ENCODE assay signal across 9 cellular contexts in genomic region chr1:24392604-24392946, GRCh38. TPM values are rescaled to one million over a fixed set of nuclear protein-coding genes. Genes with fewer than 3 reads are reported as not detected.
DNase-seq lines count a peak whose midpoint lies in the region; ATAC-seq, FAIRE-seq and TF ChIP-seq lines count a peak whose summit lies in the region.
"Had no signal": no experiment of that assay in that cellular context is flagged by ENCODE, and none has a peak within 500 bp of the region (broad histone marks: within the 10 kb centered on the region; RNA-seq: fewer than 3 reads in every experiment).

No MANE protein-coding gene starts in this region.

- peak overlapping the region; percentile 90 for H3K27ac Mint-ChIP-seq in activated CD4-positive, alpha-beta memory T cell treated with anti-CD3 and anti-CD28 coated beads, Interleukin-2, amount 10 ng/mL, durations not matched to agents 7 days and 5 days
- H3K27ac Mint-ChIP-seq in immature natural killer cell: peak overlapping the region in 1 of 6 donors; percentile 91

- no peak for TF ChIP-seq CTCF in HepG2 (CRISPR knock-in tag; IDR thresholded peaks at IDR 0.05)
- no peak for TF ChIP-seq CTCF in right lobe of liver (IDR thresholded peaks at IDR 0.05)

- TF ChIP-seq EP300 in HepG2 (IDR thresholded peaks at IDR 0.05; ENCODE audit: low read depth in 2 of 2, low read length in 2 of 2) (no peak), HepG2 (CRISPR knock-in tag; IDR thresholded peaks at IDR 0.05; ENCODE audit: borderline replicate concordance) (no peak)

- peaks cover 25% of the 10 kb centered on the region for H3K4me1 Mint-ChIP-seq in activated CD4-positive, alpha-beta memory T cell treated with anti-CD3 and anti-CD28 coated beads, Interleukin-2, amount 10 ng/mL, durations not matched to agents 7 days and 5 days
- H3K4me1 Mint-ChIP-seq in immature natural killer cell: peaks cover 7% of the 10 kb centered on the region in 2 donors

- peaks cover 14% of the 10 kb centered on the region for H3K36me3 Mint-ChIP-seq in activated CD4-positive, alpha-beta memory T cell treated with anti-CD3 and anti-CD28 coated beads, Interleukin-2, amount 10 ng/mL, durations not matched to agents 7 days and 5 days (ENCODE audit: low read depth)
- H3K36me3 Mint-ChIP-seq in immature natural killer cell: no peaks in the 10 kb centered on the region

- no peaks in the 10 kb centered on the region for H3K27me3 Mint-ChIP-seq in activated CD4-positive, alpha-beta memory T cell treated with anti-CD3 and anti-CD28 coated beads, Interleukin-2, amount 10 ng/mL, durations not matched to agents 7 days and 5 days
- H3K27me3 Mint-ChIP-seq in immature natural killer cell (ENCODE audit: low read depth in 3 of 3): peaks cover 2 to 3% (median 3%) of the 10 kb centered on the region in 3 donors

- H3K27ac ChIP-seq in HepG2 (ENCODE audit: extremely low read length, insufficient read depth, low read length): no peak overlapping the region
- no peak overlapping the region for H3K27ac ChIP-seq in right lobe of liver
- H3K27ac ChIP-seq in muscle layer of colon (ENCODE audit: low read depth, low read length): peak overlapping the region; percentile 17

- CTCF ChIA-PET in HepG2 (lab: Yijun Ruan, JAX; ENCODE audit: low intra/inter-chr PET ratio, low total read pairs): interaction anchor here (1.8 to 5.2 kb wide), 3 partner anchors 193 to 243 kb away, joined by 5 to 151 read pairs (median 27); no protein-coding TSS in a partner anchor
- CTCF ChIA-PET in activated CD4-positive, alpha-beta memory T cell treated with anti-CD3 and anti-CD28 coated beads, Interleukin-2, amount 10 ng/mL, durations not matched to agents 7 days and 5 days (lab: Charles Lee): interaction anchor here (0.5 to 8.1 kb wide), 35 partner anchors 9 to 443 kb away, joined by 3 to 441 read pairs (median 8); partner anchors contain the start of genes GRHL3, IFNLR1, MYOM3 and NIPAL3

- no peak for FAIRE-seq in HepG2 (lab: Jason Lieb, UNC)

- no peak overlapping the region for H2AFZ ChIP-seq in HepG2 (ENCODE audit: low read length)

- no peaks in the 10 kb centered on the region for H4K20me1 ChIP-seq in HepG2 (ENCODE audit: insufficient read depth, low read length)

- H3K4me3 Mint-ChIP-seq in activated CD4-positive, alpha-beta memory T cell treated with anti-CD3 and anti-CD28 coated beads, Interleukin-2, amount 10 ng/mL, durations not matched to agents 7 days and 5 days: peak overlapping the region; percentile 77
- peak overlapping the region in 1 of 5 donors; percentile 87 for H3K4me3 Mint-ChIP-seq in immature natural killer cell

- POLR2A ChIA-PET in HepG2 (lab: Yijun Ruan, JAX): no interaction called here
- POLR2A ChIA-PET in activated CD4-positive, alpha-beta memory T cell treated with anti-CD3 and anti-CD28 coated beads, Interleukin-2, amount 10 ng/mL, durations not matched to agents 7 days and 5 days (lab: Charles Lee): interaction anchor here (0.7 to 3.4 kb wide), 10 partner anchors 21 to 433 kb away, joined by 3 to 32 read pairs (median 4); partner anchors contain the start of genes PNRC2 and STPG1

- H3K9ac ChIP-seq in HepG2 (ENCODE audit: insufficient read depth, low read depth, low read length) (no peak overlapping the region), muscle layer of colon (ENCODE audit: low read length) (no peak overlapping the region)

- H3K4me2 ChIP-seq in HepG2 (ENCODE audit: low read depth, low read length): no peak overlapping the region

- H3K9me3 ChIP-seq in HepG2 (ENCODE audit: low read length) (no peaks in the 10 kb centered on the region), right lobe of liver (no peaks in the 10 kb centered on the region), muscle layer of colon (ENCODE audit: low read length) (no peaks in the 10 kb centered on the region)

- intact Hi-C loops in HepG2 (cut with micrococcal nuclease; ENCODE audit: unreplicated experiment): loop anchor here (1.0 kb wide), 1 partner anchor 242 kb away; no protein-coding TSS in a partner anchor
- intact Hi-C loops in right lobe of liver (cut with DNase I): loop anchor here (5.0 to 10.0 kb wide), 2 partner anchors 190 to 318 kb away; no protein-coding TSS in a partner anchor

- in situ Hi-C loops in HepG2 (cut with HindIII; ENCODE audit: extremely low pct_ligation_motif_present, low pct_unique_long_range_greater_than_20kb): loop anchor here (5.0 to 10.0 kb wide), 2 partner anchors 190 to 318 kb away; no protein-coding TSS in a partner anchor

- no peaks in the 10 kb centered on the region for H3K9me3 Mint-ChIP-seq in activated CD4-positive, alpha-beta memory T cell treated with anti-CD3 and anti-CD28 coated beads, Interleukin-2, amount 10 ng/mL, durations not matched to agents 7 days and 5 days
- no peaks in the 10 kb centered on the region for H3K9me3 Mint-ChIP-seq in immature natural killer cell

- H3K4me1 ChIP-seq in HepG2 (ENCODE audit: insufficient read depth, low read length) (peaks cover 23% of the 10 kb centered on the region), right lobe of liver (peaks cover 0 to 39% (median 17%) of the 10 kb centered on the region in 4 donors), muscle layer of colon (ENCODE audit: insufficient read depth, low read length) (peaks cover 15% of the 10 kb centered on the region)

- ATAC-seq in HepG2 (no peak), right lobe of liver (no peak)

- H3K4me3 ChIP-seq in HepG2 (replicated peaks in 1 of 3; ENCODE audit: insufficient read depth in 1 of 3, low read depth in 2 of 3, low read length in 3 of 3) (no peak overlapping the region), right lobe of liver (no peak overlapping the region), muscle layer of colon (ENCODE audit: low read depth in 1 of 2, low read length in 2 of 2) (no peak overlapping the region)
- H3K4me3 ChIP-seq: SK-N-MC had no signal

- H3K27me3 ChIP-seq in HepG2 (ENCODE audit: control insufficient read depth in 1 of 2, insufficient read depth in 2 of 2, low read length in 2 of 2) (no peaks in the 10 kb centered on the region), right lobe of liver (no peaks in the 10 kb centered on the region), muscle layer of colon (ENCODE audit: control insufficient read depth in 1 of 2, insufficient read depth in 2 of 2, low read length in 2 of 2) (no peaks in the 10 kb centered on the region)

- H3K36me3 ChIP-seq in HepG2 (replicated peaks in 1 of 2; ENCODE audit: control insufficient read depth in 1 of 2, insufficient read depth in 2 of 2, low read length in 2 of 2) (no peaks in the 10 kb centered on the region; a peak in 1 of 5 replicates), right lobe of liver (no peaks in the 10 kb centered on the region), muscle layer of colon (ENCODE audit: insufficient read depth, low read length) (no peaks in the 10 kb centered on the region)

- DNase-seq in HepG2 (ENCODE audit: low spot score) (no peak), right lobe of liver (no peak), immature natural killer cell (no peak), NCI-H2107 treated with DMSO at 0.1 percent for 48 hours (lab: John Stamatoyannopoulos, UW; ENCODE audit: unreplicated experiment) (no peak), AG08395 (ENCODE audit: low spot score) (no peak), GDM1 (lab: John Stamatoyannopoulos, UW) (no peak)
- DNase-seq in activated CD4-positive, alpha-beta memory T cell treated with anti-CD3 and anti-CD28 coated beads, Interleukin-2, amount 10 ng/mL, durations not matched to agents 7 days and 5 days: no peak

- TF ChIP-seq RAD21 in HepG2 (CRISPR knock-in tag; IDR thresholded peaks at IDR 0.05): no peak

- WGBS in HepG2 (ENCODE audit: low lambda C conversion rate): 70% methylated on average over 4 of the region's 4 CpGs
- 62% methylated on average over 4 of the region's 4 CpGs for WGBS in right lobe of liver (ENCODE audit: insufficient coverage, low coverage, low lambda C conversion rate, missing lambda C conversion rate)

- no peaks in the 10 kb centered on the region for H3K79me2 ChIP-seq in HepG2 (ENCODE audit: insufficient read depth, low read length)

- no peak for TF ChIP-seq POLR2A in HepG2 (IDR thresholded peaks at IDR 0.05; ENCODE audit: insufficient read depth in 1 of 2, low read depth in 2 of 2, low read length in 2 of 2)
- TF ChIP-seq POLR2A in right lobe of liver (IDR thresholded peaks at IDR 0.05): no peak

- no TSS peak for BruUV-seq in HepG2 (replicated peaks; lab: Mats Ljungman, UMichigan)

RNA-seq across cellular contexts. Expression of gene STPG1, which starts 21.0 kb away (rescaled TPM):
- 3.4 TPM in 2 replicates for total RNA-seq in HepG2 (2016; rRNA removed; fragmentation: Illumina TruSeq; extraction: Trizol)
- 1.9 and 2.2 TPM in 2 replicates for total RNA-seq in HepG2 (2016; cell fraction: cytosol; rRNA removed; fragmentation: Illumina TruSeq; extraction: Trizol; ENCODE audit: low read depth)
- total RNA-seq in HepG2 (2016; cell fraction: insoluble cytoplasmic fraction; rRNA removed; fragmentation: Illumina TruSeq; extraction: Trizol): 3.3 and 3.4 TPM in 2 replicates
- 2.5 and 3.7 TPM in 2 replicates for total RNA-seq in HepG2 (2016; cell fraction: membrane; rRNA removed; fragmentation: Illumina TruSeq; extraction: Trizol)
- total RNA-seq in HepG2 (2016; cell fraction: nucleus; rRNA removed; fragmentation: Illumina TruSeq; extraction: Trizol): 2.5 and 4.3 TPM in 2 replicates
- 4.2 and 4.3 TPM in 2 replicates for polyA plus RNA-seq in HepG2 (2011; rRNA removed)
- polyA plus RNA-seq in HepG2 (2011; cell fraction: cytosol; rRNA removed): 2.9 and 3.6 TPM in 2 replicates
- polyA plus RNA-seq in HepG2 (2011; cell fraction: nucleus; rRNA removed): 3.0 and 3.3 TPM in 2 replicates
- polyA plus RNA-seq in HepG2 (2012): 3.1 and 3.2 TPM in 2 replicates
- 2.7 and 3.2 TPM in 2 replicates for polyA plus RNA-seq in HepG2 (2016; cell fraction: cytosol; fragmentation: Illumina TruSeq; extraction: Trizol; ENCODE audit: low read depth)
- 4.4 and 5.6 TPM in 2 replicates for polyA plus RNA-seq in HepG2 (2016; cell fraction: insoluble cytoplasmic fraction; fragmentation: Illumina TruSeq; extraction: Trizol; ENCODE audit: low read depth)
- polyA plus RNA-seq in HepG2 (2016; cell fraction: membrane; fragmentation: Illumina TruSeq; extraction: Trizol; ENCODE audit: low read depth): 3.5 and 3.8 TPM in 2 replicates
- 2.6 and 3.5 TPM in 2 replicates for polyA plus RNA-seq in HepG2 (2016; cell fraction: nucleus; fragmentation: Illumina TruSeq; extraction: Trizol; ENCODE audit: insufficient read depth, low read depth)
- 3.9 and 4.9 TPM in 2 replicates for polyA minus RNA-seq in HepG2 (2011; rRNA and poly(A)+ RNA removed; ENCODE audit: low replicate concordance)
- 1.4 and 1.5 TPM in 2 replicates for polyA minus RNA-seq in HepG2 (2011; cell fraction: cytosol; rRNA and poly(A)+ RNA removed)
- 6.2 and 7.3 TPM in 2 replicates for polyA minus RNA-seq in HepG2 (2011; cell fraction: nucleus; rRNA and poly(A)+ RNA removed)
- total RNA-seq in right lobe of liver: 1 to 10 TPM; 1.0 to 3.6 (median 1.7) TPM
- total RNA-seq in activated CD4-positive, alpha-beta memory T cell treated with anti-CD3 and anti-CD28 coated beads, Interleukin-2, amount 10 ng/mL, durations not matched to agents 7 days and 5 days: 1 to 10 TPM; 9.1 to 9.5 TPM
- polyA plus RNA-seq in immature natural killer cell: under 1 TPM in 2 of 3 donors, not detected in 1; 0.42 to 0.62 TPM

RNA-seq across cellular contexts. Expression of gene NIPAL3, which starts 23.0 kb away (rescaled TPM):
- total RNA-seq in HepG2 (2016; rRNA removed; fragmentation: Illumina TruSeq; extraction: Trizol) (5.6 and 5.8 TPM in 2 replicates), right lobe of liver (1 to 10 TPM; 3.4 to 9.2 (median 6.0) TPM)
- total RNA-seq in HepG2 (2016; cell fraction: cytosol; rRNA removed; fragmentation: Illumina TruSeq; extraction: Trizol; ENCODE audit: low read depth): 0.88 and 1.0 TPM in 2 replicates
- 5.3 TPM in 2 replicates for total RNA-seq in HepG2 (2016; cell fraction: insoluble cytoplasmic fraction; rRNA removed; fragmentation: Illumina TruSeq; extraction: Trizol)
- total RNA-seq in HepG2 (2016; cell fraction: membrane; rRNA removed; fragmentation: Illumina TruSeq; extraction: Trizol): 2.8 and 3.9 TPM in 2 replicates
- 4.3 TPM in 2 replicates for total RNA-seq in HepG2 (2016; cell fraction: nucleus; rRNA removed; fragmentation: Illumina TruSeq; extraction: Trizol)
- polyA plus RNA-seq in HepG2 (2011; rRNA removed) (8.5 and 8.6 TPM in 2 replicates), immature natural killer cell (10 to 100 TPM; 23.9 to 42.3 (median 38.5) TPM)
- polyA plus RNA-seq in HepG2 (2011; cell fraction: cytosol; rRNA removed): 8.3 and 9.8 TPM in 2 replicates
- 5.7 and 6.2 TPM in 2 replicates for polyA plus RNA-seq in HepG2 (2011; cell fraction: nucleus; rRNA removed)
- polyA plus RNA-seq in HepG2 (2012): 6.3 and 7.6 TPM in 2 replicates
- polyA plus RNA-seq in HepG2 (2016; cell fraction: cytosol; fragmentation: Illumina TruSeq; extraction: Trizol; ENCODE audit: low read depth): 0.75 and 0.97 TPM in 2 replicates
- 4.2 and 5.0 TPM in 2 replicates for polyA plus RNA-seq in HepG2 (2016; cell fraction: insoluble cytoplasmic fraction; fragmentation: Illumina TruSeq; extraction: Trizol; ENCODE audit: low read depth)
- 2.6 and 2.7 TPM in 2 replicates for polyA plus RNA-seq in HepG2 (2016; cell fraction: membrane; fragmentation: Illumina TruSeq; extraction: Trizol; ENCODE audit: low read depth)
- 3.1 and 4.8 TPM in 2 replicates for polyA plus RNA-seq in HepG2 (2016; cell fraction: nucleus; fragmentation: Illumina TruSeq; extraction: Trizol; ENCODE audit: insufficient read depth, low read depth)
- 19.7 and 55.0 TPM in 2 replicates for polyA minus RNA-seq in HepG2 (2011; rRNA and poly(A)+ RNA removed; ENCODE audit: low replicate concordance)
- polyA minus RNA-seq in HepG2 (2011; cell fraction: cytosol; rRNA and poly(A)+ RNA removed): 4.9 and 5.0 TPM in 2 replicates
- 7.2 and 10.9 TPM in 2 replicates for polyA minus RNA-seq in HepG2 (2011; cell fraction: nucleus; rRNA and poly(A)+ RNA removed)
- total RNA-seq in activated CD4-positive, alpha-beta memory T cell treated with anti-CD3 and anti-CD28 coated beads, Interleukin-2, amount 10 ng/mL, durations not matched to agents 7 days and 5 days: 10 to 100 TPM; 51.8 to 53.5 TPM
